27 cellular contexts compared by ENCODE assay signal in the genomic region with DNA sequence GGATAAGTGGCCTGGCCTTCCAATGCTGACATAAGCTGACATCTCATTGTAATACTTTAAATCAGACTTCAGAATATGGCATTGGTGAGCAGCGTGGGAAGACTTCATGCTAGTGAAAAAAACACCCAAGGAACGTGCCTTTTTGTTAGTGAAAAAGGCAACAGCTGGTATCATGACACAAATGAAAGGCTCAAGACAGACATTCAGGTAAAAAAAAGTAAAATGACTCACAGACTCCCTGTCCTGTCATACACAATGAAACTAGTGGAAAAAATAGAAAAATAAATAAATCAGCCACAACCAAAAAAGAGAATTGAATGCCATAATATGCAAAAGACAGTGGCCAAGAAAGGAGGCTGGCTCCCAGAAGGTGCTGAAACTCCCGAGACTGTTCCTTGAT. TPM values are rescaled to one million over a fixed set of nuclear protein-coding genes. Genes with fewer than 3 reads are reported as not detected.
A peak's percentile ranks its signal among the peaks of the same experiment; 100 is the strongest.
DNase-seq lines count a peak whose midpoint lies in the region; ATAC-seq and TF ChIP-seq lines count a peak whose summit lies in the region.
"Had no signal": no experiment of that assay in that cellular context is flagged by ENCODE, and none has a peak within 500 bp of the region (broad histone marks: within the 10 kb centered on the region; RNA-seq: fewer than 3 reads in every experiment).

No MANE protein-coding gene starts in this region.

- peaks cover 4% of the 10 kb centered on the region for H3K27me3 Mint-ChIP-seq in CD4-positive, alpha-beta T cell
- peaks cover 5% of the 10 kb centered on the region for H3K27me3 Mint-ChIP-seq in activated CD4-positive, alpha-beta T cell treated with anti-CD3 and anti-CD28 coated beads for 36 hours

- H3K9me2 ChIP-seq in SU-DHL-6 (replicated peaks; ENCODE audit: insufficient read depth, low read length), result no peaks in the 10 kb centered on the region

- H3K9ac ChIP-seq in SU-DHL-6 (ENCODE audit: low read length), result peak overlapping the region; percentile 39

- H3K79me2 ChIP-seq in SU-DHL-6 (ENCODE audit: insufficient read depth, low read length), result peaks cover 11% of the 10 kb centered on the region; the same call in 1 of the 2 replicates

- peak overlapping the region; percentile 85 for H3K27ac ChIP-seq in SU-DHL-6 (ENCODE audit: low read depth, low read length)
- H3K27ac ChIP-seq in CD4-positive, alpha-beta T cell (ENCODE audit: low read depth, low read length), result no peak overlapping the region
- H3K27ac ChIP-seq: breast epithelium, C4-2B, heart right ventricle, right lobe of liver, SJCRH30, thyroid gland had no signal

- H3K27me3 ChIP-seq in SU-DHL-6 (ENCODE audit: low read length), result no peaks in the 10 kb centered on the region
- H3K27me3 ChIP-seq in CD4-positive, alpha-beta T cell (ENCODE audit: control insufficient read depth, insufficient read depth, low read length), result no peaks in the 10 kb centered on the region
- H3K27me3 ChIP-seq: breast epithelium, heart right ventricle, right lobe of liver, SJCRH30, thyroid gland had no signal

- H2AFZ ChIP-seq in SU-DHL-6 (ENCODE audit: low read depth, low read length, severe bottlenecking), result no peak overlapping the region

- POLR2A ChIA-PET in CD4-positive, alpha-beta T cell (lab: Charles Lee), result no interaction called here
- POLR2A ChIA-PET in activated CD4-positive, alpha-beta T cell treated with anti-CD3 and anti-CD28 coated beads for 36 hours (lab: Charles Lee), result no interaction called here

- intact Hi-C loops in CD4-positive, alpha-beta T cell (cut with DNase I, micrococcal nuclease), result no loop called here
- intact Hi-C loops in activated CD4-positive, alpha-beta T cell treated with anti-CD3 and anti-CD28 coated beads for 36 hours (cut with DNase I, micrococcal nuclease), result no loop called here

- no peaks in the 10 kb centered on the region for H3K9me3 ChIP-seq in SU-DHL-6 (ENCODE audit: insufficient read depth, low read length)
- H3K9me3 ChIP-seq in CD4-positive, alpha-beta T cell (ENCODE audit: control insufficient read depth, low read length), result no peaks in the 10 kb centered on the region
- H3K9me3 ChIP-seq: breast epithelium, right lobe of liver, SJCRH30, thyroid gland had no signal

- no peak overlapping the region for H3K27ac Mint-ChIP-seq in CD4-positive, alpha-beta T cell
- no peak overlapping the region for H3K27ac Mint-ChIP-seq in activated CD4-positive, alpha-beta T cell treated with anti-CD3 and anti-CD28 coated beads for 36 hours
- H3K27ac Mint-ChIP-seq: HFFc6; stimulated activated naive CD8-positive, alpha-beta T cell treated with anti-CD3 and anti-CD28 coated beads, Interleukin-15, amount 100 ng/mL, for 72 hours had no signal

- no peak overlapping the region for H3K4me3 Mint-ChIP-seq in CD4-positive, alpha-beta T cell
- H3K4me3 Mint-ChIP-seq in activated CD4-positive, alpha-beta T cell treated with anti-CD3 and anti-CD28 coated beads for 36 hours, result no peak overlapping the region
- H3K4me3 Mint-ChIP-seq: activated T-cell treated with anti-CD3 and anti-CD28 coated beads, Interleukin-2, amount 50 U/mL, for 4 hours; HFFc6; stimulated activated naive CD8-positive, alpha-beta T cell treated with anti-CD3 and anti-CD28 coated beads, Interleukin-15, amount 100 ng/mL, for 72 hours had no signal

- no peaks in the 10 kb centered on the region for H3K4me1 Mint-ChIP-seq in CD4-positive, alpha-beta T cell (ENCODE audit: low read depth)
- H3K4me1 Mint-ChIP-seq in activated CD4-positive, alpha-beta T cell treated with anti-CD3 and anti-CD28 coated beads for 36 hours, result no peaks in the 10 kb centered on the region
- H3K4me1 Mint-ChIP-seq: stimulated activated naive CD8-positive, alpha-beta T cell treated with anti-CD3 and anti-CD28 coated beads, Interleukin-15, amount 100 ng/mL, for 72 hours had no signal

- DNase-seq in CD4-positive, alpha-beta T cell, result no peak
- DNase-seq in SKM-1 treated with dmso at 0.1 percent for 144 hours (lab: John Stamatoyannopoulos, UW; ENCODE audit: unreplicated experiment) (no peak), HCEC 1CT (no peak)
- DNase-seq in activated CD4-positive, alpha-beta T cell treated with anti-CD3 and anti-CD28 coated beads for 36 hours, result no peak
- DNase-seq: activated CD4-positive, alpha-beta T cell treated with anti-CD3 and anti-CD28 coated beads for 48 hours; activated naive CD4-positive, alpha-beta T cell treated with Interleukin-2 at 50 U/mL for 16 hours; activated T-cell treated with anti-CD3 and anti-CD28 coated beads, Interleukin-2, amount 50 U/mL, for 4 hours; amygdala; effector CD8-positive, alpha-beta T cell; EL; erythroblast; heart right ventricle; HFFc6; NCI-H1694; NCI-H2171; NCI-H524 treated with DMSO at 0.1 percent for 48 hours; right lobe of liver; SJCRH30; stimulated activated naive CD8-positive, alpha-beta T cell treated with anti-CD3 and anti-CD28 coated beads, Interleukin-15, amount 100 ng/mL, for 72 hours; T-helper 1 cell; thyroid gland had no signal

- H3K36me3 ChIP-seq in SU-DHL-6 (ENCODE audit: low read length), result no peaks in the 10 kb centered on the region
- H3K36me3 ChIP-seq: breast epithelium, heart right ventricle, right lobe of liver, SJCRH30, thyroid gland had no signal

- peak overlapping the region; percentile 63 for H3K4me2 ChIP-seq in SU-DHL-6 (ENCODE audit: low read depth, low read length, poor library complexity, severe bottlenecking)

- CTCF ChIA-PET in CD4-positive, alpha-beta T cell (lab: Charles Lee), result no interaction called here
- CTCF ChIA-PET in activated CD4-positive, alpha-beta T cell treated with anti-CD3 and anti-CD28 coated beads for 36 hours (lab: Charles Lee), result no interaction called here

- peak overlapping the region; percentile 17 for H3K4me3 ChIP-seq in SU-DHL-6 (ENCODE audit: insufficient read depth, low read length, poor library complexity, severe bottlenecking)
- H3K4me3 ChIP-seq: breast epithelium, heart right ventricle, right lobe of liver, SJCRH30, thyroid gland had no signal

- no peak for TF ChIP-seq CTCF in SU-DHL-6 (IDR thresholded peaks at IDR 0.05; ENCODE audit: insufficient read depth, low read length, poor library complexity, severe bottlenecking)
- no peak for TF ChIP-seq CTCF in CD4-positive, alpha-beta T cell (IDR thresholded peaks at IDR 0.05)

- H4K20me1 ChIP-seq in SU-DHL-6 (ENCODE audit: low read depth, low read length), result no peaks in the 10 kb centered on the region

- peaks cover 2% of the 10 kb centered on the region for H3K9me3 Mint-ChIP-seq in CD4-positive, alpha-beta T cell
- H3K9me3 Mint-ChIP-seq in activated CD4-positive, alpha-beta T cell treated with anti-CD3 and anti-CD28 coated beads for 36 hours (ENCODE audit: low read depth), result no peaks in the 10 kb centered on the region

- no peaks in the 10 kb centered on the region for H3K36me3 Mint-ChIP-seq in CD4-positive, alpha-beta T cell (ENCODE audit: low read depth)
- H3K36me3 Mint-ChIP-seq in activated CD4-positive, alpha-beta T cell treated with anti-CD3 and anti-CD28 coated beads for 36 hours (ENCODE audit: low read depth), result no peaks in the 10 kb centered on the region

- ATAC-seq in GM18517 (IDR thresholded peaks at IDR 0.05; ENCODE audit: unreplicated experiment), result peak; percentile 40
- ATAC-seq in GM21576 (IDR thresholded peaks at IDR 0.05; ENCODE audit: unreplicated experiment), result peak; percentile 20
- ATAC-seq in HG03159 (IDR thresholded peaks at IDR 0.05; ENCODE audit: unreplicated experiment), result peak; percentile 55
- ATAC-seq in CD4-positive, alpha-beta T cell (ENCODE audit: poor library complexity), result no peak
- ATAC-seq in activated CD4-positive, alpha-beta T cell treated with anti-CD3 and anti-CD28 coated beads for 36 hours, result no peak
- ATAC-seq: activated T-cell treated with anti-CD3 and anti-CD28 coated beads, Interleukin-2, amount 50 U/mL, for 4 hours; heart right ventricle; right lobe of liver; stimulated activated naive CD8-positive, alpha-beta T cell treated with anti-CD3 and anti-CD28 coated beads, Interleukin-15, amount 100 ng/mL, for 72 hours had no signal

- peaks cover 18% of the 10 kb centered on the region for H3F3A ChIP-seq in SU-DHL-6 (ENCODE audit: insufficient read depth)

RNA-seq across cellular contexts. Expression of a gene that starts 24.4 kb away (rescaled TPM):
- total RNA-seq in CD4-positive, alpha-beta T cell, result under 1 TPM in 1 of 2 experiments, not detected in 1; 0.27 TPM
- under 1 TPM in 1 of 2 experiments, not detected in 1; 0.11 TPM for total RNA-seq in activated CD4-positive, alpha-beta T cell treated with anti-CD3 and anti-CD28 coated beads for 36 hours
- total RNA-seq: breast epithelium, HFFc6, right lobe of liver, SJCRH30, thyroid gland had no signal

Comparison
In these comparisons a context has a peak if more than half of its experiments do, and no peak if none do; other contexts are left out.
1. ATAC-seq: peak in GM18517 (single experiment), GM21576 (single experiment) and HG03159 (single experiment); none in CD4-positive, alpha-beta T cell (single experiment) and activated CD4-positive, alpha-beta T cell treated with anti-CD3 and anti-CD28 coated beads for 36 hours (single experiment).